In the genomic region with DNA sequence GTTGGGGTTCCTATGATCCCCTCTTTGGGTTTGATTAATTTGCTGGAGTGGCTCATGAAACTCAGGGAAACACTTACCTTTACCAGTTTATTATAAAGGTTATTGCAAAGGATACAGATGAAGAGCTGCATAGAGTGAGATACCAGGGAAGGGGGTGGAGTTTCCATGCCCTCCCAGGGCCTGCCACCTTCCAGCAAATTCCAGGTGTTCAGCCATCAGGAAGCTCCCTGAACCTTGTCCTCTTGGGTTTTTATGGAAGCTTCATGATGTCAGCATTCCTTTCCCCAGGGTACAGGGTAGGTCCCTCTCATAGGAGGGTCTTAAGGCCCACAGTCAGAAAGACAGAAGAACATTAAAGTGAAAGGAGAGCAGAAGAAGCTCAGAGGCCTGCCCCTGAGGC, we compare ENCODE assay signal across 28 cellular contexts.
A peak's percentile ranks its signal among the peaks of the same experiment; 100 is the strongest.
DNase-seq lines count a peak whose midpoint lies in the region; ATAC-seq, FAIRE-seq and TF ChIP-seq lines count a peak whose summit lies in the region.
"Had no signal": no experiment of that assay in that cellular context is flagged by ENCODE, and none has a peak within 500 bp of the region (broad histone marks: within the 10 kb centered on the region; RNA-seq: fewer than 3 reads in every experiment).

No MANE protein-coding gene starts in this region.

- no peak overlapping the region for H3K56ac ChIP-seq in mesendoderm (ENCODE audit: low read length)

- peak overlapping the region; percentile 41 for H3K18ac ChIP-seq in mesendoderm (ENCODE audit: low read length)

- H3K79me2 ChIP-seq in mesendoderm (ENCODE audit: control insufficient read depth, insufficient read depth, low read length): no peaks in the 10 kb centered on the region

- DNase-seq in epithelial cell of proximal tubule (ENCODE audit: low read depth) (peak; percentile 52), kidney tubule cell (ENCODE audit: low spot score) (peak; percentile 68), mesendoderm (no peak), NCI-H82 treated with DMSO at 0.1 percent for 48 hours (lab: John Stamatoyannopoulos, UW; ENCODE audit: unreplicated experiment) (no peak), urothelium cell line (ENCODE audit: low spot score) (no peak)
- no peak for DNase-seq in activated naive CD8-positive, alpha-beta T cell treated with anti-CD3 and anti-CD28 coated beads, Interleukin-2, amount 50 U/mL, for 24 hours
- no peak for DNase-seq in natural killer cell treated with Interleukin-12 subunit alpha and Interleukin-12 subunit beta and Interleukin-15 and Interleukin-18, amount 100 ng/mL, for 72 hours (ENCODE audit: low spot score)
- DNase-seq: 8988T; ACHN; BE2C; C1 segment of cervical spinal cord; CD4-positive, alpha-beta memory T cell; CD4-positive, CD25-positive, alpha-beta regulatory T cell; CD8-positive, alpha-beta memory T cell; COR-L47; DMS 273 treated with DMSO at 0.1 percent for 48 hours; DMS153; DMS53; DMS79; DND-41; EL; GDM1 had no signal

- H3K23ac ChIP-seq in mesendoderm (ENCODE audit: low read length): no peak overlapping the region

- H2BK120ac ChIP-seq in mesendoderm (ENCODE audit: low read depth, low read length): no peak overlapping the region

- no peaks in the 10 kb centered on the region for H3K4me1 Mint-ChIP-seq in activated naive CD8-positive, alpha-beta T cell treated with anti-CD3 and anti-CD28 coated beads, Interleukin-2, amount 50 U/mL, for 24 hours
- H3K4me1 Mint-ChIP-seq in natural killer cell treated with Interleukin-12 subunit alpha and Interleukin-12 subunit beta and Interleukin-15 and Interleukin-18, amount 100 ng/mL, for 72 hours (ENCODE audit: low read depth in 2 of 2): no peaks in the 10 kb centered on the region
- H3K4me1 Mint-ChIP-seq: CD14-positive monocyte; CD4-positive, alpha-beta memory T cell; CD8-positive, alpha-beta memory T cell had no signal

- no peaks in the 10 kb centered on the region for H3K27me3 ChIP-seq in mesendoderm (ENCODE audit: insufficient read depth, low read length, poor library complexity)
- H3K27me3 ChIP-seq: BE2C, BLaER1 had no signal

- H3K36me3 ChIP-seq in mesendoderm (ENCODE audit: control insufficient read depth, insufficient read depth, low read length): no peaks in the 10 kb centered on the region
- H3K36me3 ChIP-seq: BE2C, BLaER1 had no signal

- H3K27me3 Mint-ChIP-seq in activated naive CD8-positive, alpha-beta T cell treated with anti-CD3 and anti-CD28 coated beads, Interleukin-2, amount 50 U/mL, for 24 hours: no peaks in the 10 kb centered on the region
- no peaks in the 10 kb centered on the region for H3K27me3 Mint-ChIP-seq in natural killer cell treated with Interleukin-12 subunit alpha and Interleukin-12 subunit beta and Interleukin-15 and Interleukin-18, amount 100 ng/mL, for 72 hours
- H3K27me3 Mint-ChIP-seq: CD8-positive, alpha-beta memory T cell had no signal

- H3K4me3 ChIP-seq in epithelial cell of proximal tubule (ENCODE audit: low read depth, low read length): no peak overlapping the region
- H3K4me3 ChIP-seq in mesendoderm (ENCODE audit: low read length): no peak overlapping the region
- H3K4me3 ChIP-seq: BLaER1, GM12878 had no signal

- H3K4me2 ChIP-seq in mesendoderm (ENCODE audit: low read length): no peak overlapping the region
- H3K4me2 ChIP-seq: BLaER1 had no signal

- ATAC-seq in activated naive CD8-positive, alpha-beta T cell treated with anti-CD3 and anti-CD28 coated beads, Interleukin-2, amount 50 U/mL, for 24 hours: no peak
- no peak for ATAC-seq in natural killer cell treated with Interleukin-12 subunit alpha and Interleukin-12 subunit beta and Interleukin-15 and Interleukin-18, amount 100 ng/mL, for 72 hours
- ATAC-seq: GM12878 had no signal

- H3K4me3 Mint-ChIP-seq in activated naive CD8-positive, alpha-beta T cell treated with anti-CD3 and anti-CD28 coated beads, Interleukin-2, amount 50 U/mL, for 24 hours: no peak overlapping the region
- H3K4me3 Mint-ChIP-seq in natural killer cell treated with Interleukin-12 subunit alpha and Interleukin-12 subunit beta and Interleukin-15 and Interleukin-18, amount 100 ng/mL, for 72 hours: no peak overlapping the region
- H3K4me3 Mint-ChIP-seq: CD14-positive monocyte; CD4-positive, alpha-beta memory T cell; CD4-positive, CD25-positive, alpha-beta regulatory T cell; CD8-positive, alpha-beta memory T cell had no signal

- H3K27ac ChIP-seq in mesendoderm (ENCODE audit: low read depth, low read length): no peak overlapping the region
- H3K27ac ChIP-seq: BLaER1 had no signal

- H4K5ac ChIP-seq in mesendoderm (ENCODE audit: low read length): no peak overlapping the region

- H3K4ac ChIP-seq in mesendoderm (ENCODE audit: low read depth, low read length): no peak overlapping the region

- H3K4me1 ChIP-seq in mesendoderm (ENCODE audit: control insufficient read depth, low read depth, low read length): no peaks in the 10 kb centered on the region
- H3K4me1 ChIP-seq: BE2C had no signal

- TF ChIP-seq CTCF in epithelial cell of proximal tubule (conservative IDR thresholded peaks at IDR 0.05; ENCODE audit: low read depth, low read length): no peak

- no peak overlapping the region for H3K9ac ChIP-seq in mesendoderm (ENCODE audit: low read length)
- H3K9ac ChIP-seq: BLaER1 had no signal

- H2BK15ac ChIP-seq in mesendoderm (replicated peaks; ENCODE audit: low read depth): no peak overlapping the region

- H3K79me1 ChIP-seq in mesendoderm (ENCODE audit: low read length): no peaks in the 10 kb centered on the region

- H3K9me3 Mint-ChIP-seq in activated naive CD8-positive, alpha-beta T cell treated with anti-CD3 and anti-CD28 coated beads, Interleukin-2, amount 50 U/mL, for 24 hours: peaks cover 4% of the 10 kb centered on the region
- peaks cover 15% of the 10 kb centered on the region for H3K9me3 Mint-ChIP-seq in natural killer cell treated with Interleukin-12 subunit alpha and Interleukin-12 subunit beta and Interleukin-15 and Interleukin-18, amount 100 ng/mL, for 72 hours

- no peak overlapping the region for H2AK5ac ChIP-seq in mesendoderm (ENCODE audit: low read length)

- no peak for FAIRE-seq in urothelium cell line (lab: Jason Lieb, UNC)
- FAIRE-seq: A204.1, GM12878, GM12892, GM18507 had no signal

- no peak overlapping the region for H2BK5ac ChIP-seq in mesendoderm (ENCODE audit: low read length)

- no peaks in the 10 kb centered on the region for H3K36me3 Mint-ChIP-seq in activated naive CD8-positive, alpha-beta T cell treated with anti-CD3 and anti-CD28 coated beads, Interleukin-2, amount 50 U/mL, for 24 hours (ENCODE audit: low read depth)
- H3K36me3 Mint-ChIP-seq in natural killer cell treated with Interleukin-12 subunit alpha and Interleukin-12 subunit beta and Interleukin-15 and Interleukin-18, amount 100 ng/mL, for 72 hours: no peaks in the 10 kb centered on the region
- H3K36me3 Mint-ChIP-seq: CD14-positive monocyte; CD4-positive, alpha-beta memory T cell; CD4-positive, CD25-positive, alpha-beta regulatory T cell; CD8-positive, alpha-beta memory T cell had no signal

- no peak overlapping the region for H4K8ac ChIP-seq in mesendoderm (ENCODE audit: low read depth, low read length)

- no peak overlapping the region for H3K27ac Mint-ChIP-seq in activated naive CD8-positive, alpha-beta T cell treated with anti-CD3 and anti-CD28 coated beads, Interleukin-2, amount 50 U/mL, for 24 hours
- no peak overlapping the region for H3K27ac Mint-ChIP-seq in natural killer cell treated with Interleukin-12 subunit alpha and Interleukin-12 subunit beta and Interleukin-15 and Interleukin-18, amount 100 ng/mL, for 72 hours
- H3K27ac Mint-ChIP-seq: CD14-positive monocyte; CD4-positive, alpha-beta memory T cell; CD4-positive, CD25-positive, alpha-beta regulatory T cell; CD8-positive, alpha-beta memory T cell had no signal

Comparison
In these comparisons a context has a peak if more than half of its experiments do, and no peak if none do; other contexts are left out.
1. DNase-seq: peak in epithelial cell of proximal tubule (single experiment) and kidney tubule cell (single experiment); none in mesendoderm (single experiment), activated naive CD8-positive, alpha-beta T cell treated with anti-CD3 and anti-CD28 coated beads, Interleukin-2, amount 50 U/mL, for 24 hours (single experiment), NCI-H82 treated with DMSO at 0.1 percent for 48 hours (single experiment), natural killer cell treated with Interleukin-12 subunit alpha and Interleukin-12 subunit beta and Interleukin-15 and Interleukin-18, amount 100 ng/mL, for 72 hours (single experiment) and urothelium cell line (single experiment).